In the genomic region with DNA sequence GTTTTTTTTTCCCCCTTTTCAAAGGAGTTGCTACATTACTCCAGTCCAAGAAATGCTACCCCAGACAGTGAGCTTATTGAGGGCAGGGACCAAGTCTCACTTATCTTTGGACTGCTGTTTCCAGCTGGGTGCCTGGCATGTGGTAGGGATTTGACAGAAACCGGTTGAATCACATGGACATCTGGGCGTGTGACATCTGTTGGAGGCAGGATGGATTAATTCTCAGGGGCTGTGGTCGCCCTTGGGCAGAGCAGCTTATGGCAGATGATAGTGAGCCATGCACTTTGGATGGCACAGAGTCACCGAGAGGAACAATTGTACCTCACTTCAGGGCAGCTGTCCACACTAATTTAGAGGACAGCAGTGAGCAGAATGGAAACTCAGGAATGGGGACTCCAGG, we compare ENCODE assay signal across 19 cellular contexts.
"Had no signal": no experiment of that assay in that cellular context is flagged by ENCODE, and none has a peak within 500 bp of the region (broad histone marks: within the 10 kb centered on the region; RNA-seq: fewer than 3 reads in every experiment).

No MANE protein-coding gene starts in this region.

- ATAC-seq: gastroesophageal sphincter, left ventricle myocardium superior, right cardiac atrium had no signal

- H3K4me1 Mint-ChIP-seq: activated naive CD8-positive, alpha-beta T cell treated with anti-CD3 and anti-CD28 coated beads for 36 hours had no signal

- DNase-seq: activated CD4-positive, alpha-beta T cell treated with anti-CD3 and anti-CD28 coated beads, Interleukin-2, amount 10 ng/mL, durations not matched to agents 24 days and 14 days; activated CD4-positive, CD25-positive, alpha-beta regulatory T cell; activated naive CD4-positive, alpha-beta T cell; activated naive CD8-positive, alpha-beta T cell treated with anti-CD3 and anti-CD28 coated beads for 36 hours; amniotic stem cell; effector CD4-positive, alpha-beta T cell; heart left ventricle; kidney glomerular epithelial cell; left ventricle myocardium superior; right cardiac atrium; small intestine; stimulated activated CD4-positive, alpha-beta T cell treated with anti-CD3 and anti-CD28 coated beads, Interleukin-15, amount 100 ng/mL, for 24 hours; stimulated activated CD4-positive, alpha-beta T cell treated with anti-CD3 and anti-CD28 coated beads, Interleukin-2, amount 100 ng/mL, for 48 hours had no signal

- H3K4me1 ChIP-seq: esophagus muscularis mucosa, gastroesophageal sphincter, neural progenitor cell, prostate gland had no signal

- H3K9me3 Mint-ChIP-seq: activated naive CD8-positive, alpha-beta T cell treated with anti-CD3 and anti-CD28 coated beads for 36 hours had no signal

- H3K27me3 ChIP-seq: esophagus muscularis mucosa, gastroesophageal sphincter, heart left ventricle, neural progenitor cell, upper lobe of left lung had no signal

- H3K4me3 Mint-ChIP-seq: activated CD4-positive, alpha-beta T cell treated with anti-CD3 and anti-CD28 coated beads, Interleukin-2, amount 10 ng/mL, durations not matched to agents 24 days and 14 days; activated naive CD8-positive, alpha-beta T cell treated with anti-CD3 and anti-CD28 coated beads for 36 hours; neural progenitor cell had no signal

- H3K27ac ChIP-seq: esophagus muscularis mucosa, gastroesophageal sphincter, neural progenitor cell, prostate gland, thoracic aorta, upper lobe of left lung had no signal

- H3K4me3 ChIP-seq: esophagus muscularis mucosa, gastroesophageal sphincter, heart left ventricle, neural progenitor cell, prostate gland, thoracic aorta, upper lobe of left lung had no signal

- H3K9me3 ChIP-seq: esophagus muscularis mucosa, gastroesophageal sphincter, heart left ventricle, prostate gland, thoracic aorta, upper lobe of left lung had no signal

- H3K36me3 Mint-ChIP-seq: activated naive CD8-positive, alpha-beta T cell treated with anti-CD3 and anti-CD28 coated beads for 36 hours had no signal

- H3K27ac Mint-ChIP-seq: activated naive CD8-positive, alpha-beta T cell treated with anti-CD3 and anti-CD28 coated beads for 36 hours; neural progenitor cell had no signal

- H3K36me3 ChIP-seq: esophagus muscularis mucosa, gastroesophageal sphincter, heart left ventricle, neural progenitor cell, prostate gland, thoracic aorta, upper lobe of left lung had no signal
